ENCODE assay signal across 23 cellular contexts in genomic region chr12:73589220-73589619, GRCh38.
"Had no signal": no experiment of that assay in that cellular context is flagged by ENCODE, and none has a peak within 500 bp of the region (broad histone marks: within the 10 kb centered on the region; RNA-seq: fewer than 3 reads in every experiment).

No MANE protein-coding gene starts in this region.

- H3K27ac Mint-ChIP-seq: activated CD4-positive, alpha-beta T cell treated with anti-CD3 and anti-CD28 coated beads, Interleukin-2, amount 10 ng/mL, durations not matched to agents 7 days and 5 days; activated CD8-positive, alpha-beta T cell treated with anti-CD3 and anti-CD28 coated beads for 36 hours; activated naive CD4-positive, alpha-beta T cell treated with anti-CD3 and anti-CD28 coated beads, Interleukin-2, amount 10 ng/mL, durations not matched to agents 7 days and 5 days; activated naive CD8-positive, alpha-beta T cell treated with anti-CD3 and anti-CD28 coated beads, Interleukin-2, amount 10 ng/mL, durations not matched to agents 7 days and 5 days; activated T-cell treated with anti-CD3 and anti-CD28 coated beads, Interleukin-2, amount 50 U/mL, for 72 hours; activated T-helper 2 cell treated with anti-CD3 and anti-CD28 coated beads, Interferon-gamma antibody, Interleukin-2, Interleukin-4, amounts not matched to agents 10 μg/mL and 5 μg/mL and 100 μg/mL, durations not matched to agents 14 hours and 24 hours and 36 hours; brain; IgD-negative memory B cell; T-cell had no signal

- H3K27me3 Mint-ChIP-seq: activated CD4-positive, alpha-beta T cell treated with anti-CD3 and anti-CD28 coated beads, Interleukin-2, amount 10 ng/mL, durations not matched to agents 7 days and 5 days; activated CD8-positive, alpha-beta T cell treated with anti-CD3 and anti-CD28 coated beads for 36 hours; activated naive CD4-positive, alpha-beta T cell treated with anti-CD3 and anti-CD28 coated beads, Interleukin-2, amount 10 ng/mL, durations not matched to agents 7 days and 5 days; activated naive CD8-positive, alpha-beta T cell treated with anti-CD3 and anti-CD28 coated beads, Interleukin-2, amount 10 ng/mL, durations not matched to agents 7 days and 5 days; IgD-negative memory B cell; T-cell had no signal

- H3K4me1 Mint-ChIP-seq: activated CD4-positive, alpha-beta T cell treated with anti-CD3 and anti-CD28 coated beads, Interleukin-2, amount 10 ng/mL, durations not matched to agents 7 days and 5 days; activated naive CD4-positive, alpha-beta T cell treated with anti-CD3 and anti-CD28 coated beads, Interleukin-2, amount 10 ng/mL, durations not matched to agents 7 days and 5 days; activated naive CD8-positive, alpha-beta T cell treated with anti-CD3 and anti-CD28 coated beads, Interleukin-2, amount 10 ng/mL, durations not matched to agents 7 days and 5 days; brain; IgD-negative memory B cell; T-cell had no signal

- H3K9me3 Mint-ChIP-seq: brain had no signal

- H3K4me1 ChIP-seq: ascending aorta had no signal

- ATAC-seq: activated CD8-positive, alpha-beta T cell treated with anti-CD3 and anti-CD28 coated beads for 36 hours; activated T-cell treated with anti-CD3 and anti-CD28 coated beads, Interleukin-2, amount 50 U/mL, for 72 hours; T-cell had no signal

- H3K36me3 ChIP-seq: ascending aorta, cardiac muscle cell had no signal

- H3K27me3 ChIP-seq: ascending aorta, cardiac muscle cell had no signal

- H3K4me3 Mint-ChIP-seq: activated CD4-positive, alpha-beta T cell treated with anti-CD3 and anti-CD28 coated beads, Interleukin-2, amount 10 ng/mL, durations not matched to agents 7 days and 5 days; activated CD8-positive, alpha-beta T cell treated with anti-CD3 and anti-CD28 coated beads for 36 hours; activated naive CD4-positive, alpha-beta T cell treated with anti-CD3 and anti-CD28 coated beads, Interleukin-2, amount 10 ng/mL, durations not matched to agents 7 days and 5 days; activated naive CD8-positive, alpha-beta T cell treated with anti-CD3 and anti-CD28 coated beads, Interleukin-2, amount 10 ng/mL, durations not matched to agents 7 days and 5 days; activated T-cell treated with anti-CD3 and anti-CD28 coated beads, Interleukin-2, amount 50 U/mL, for 72 hours; brain; IgD-negative memory B cell; T-cell had no signal

- H3K36me3 Mint-ChIP-seq: activated naive CD4-positive, alpha-beta T cell treated with anti-CD3 and anti-CD28 coated beads, Interleukin-2, amount 10 ng/mL, durations not matched to agents 7 days and 5 days; activated naive CD8-positive, alpha-beta T cell treated with anti-CD3 and anti-CD28 coated beads, Interleukin-2, amount 10 ng/mL, durations not matched to agents 7 days and 5 days; brain; IgD-negative memory B cell; T-cell had no signal

- H3K27ac ChIP-seq: ascending aorta, cardiac muscle cell, SK-N-MC, VCaP had no signal

- H3K9me3 ChIP-seq: ascending aorta had no signal

- H3K4me3 ChIP-seq: ascending aorta, cardiac muscle cell, SK-N-MC had no signal

- DNase-seq: activated CD4-positive, alpha-beta T cell treated with anti-CD3 and anti-CD28 coated beads, Interleukin-2, amount 10 ng/mL, durations not matched to agents 7 days and 5 days; activated CD4-positive, CD25-positive, alpha-beta regulatory T cell; activated CD8-positive, alpha-beta memory T cell treated with anti-CD3 and anti-CD28 coated beads, Interleukin-2, amount 50 U/mL, for 4 hours; activated CD8-positive, alpha-beta T cell treated with anti-CD3 and anti-CD28 coated beads for 36 hours; activated gamma-delta T cell treated with Interleukin-2 at 50 U/mL for 16 hours; activated naive CD4-positive, alpha-beta T cell treated with anti-CD3 and anti-CD28 coated beads, Interleukin-2, amount 10 ng/mL, durations not matched to agents 7 days and 5 days; activated naive CD8-positive, alpha-beta T cell treated with anti-CD3 and anti-CD28 coated beads, Interleukin-2, amount 10 ng/mL, durations not matched to agents 7 days and 5 days; activated T-cell treated with anti-CD3 and anti-CD28 coated beads, Interleukin-2, amount 50 U/mL, for 72 hours; KG1; NCI-H1092; NCI-H1417; NCI-H1930; NCI-H2107; NCI-H524 treated with DMSO at 0.1 percent for 48 hours; NCI-H774; T-cell had no signal
